ENCODE assay signal across 18 cellular contexts in genomic region chr13:19596960-19597361, GRCh38. TPM values are rescaled to one million over a fixed set of nuclear protein-coding genes. Genes with fewer than 3 reads are reported as not detected.
DNase-seq lines count a peak whose midpoint lies in the region; ATAC-seq, FAIRE-seq and TF ChIP-seq lines count a peak whose summit lies in the region.
"Had no signal": no experiment of that assay in that cellular context is flagged by ENCODE, and none has a peak within 500 bp of the region (broad histone marks: within the 10 kb centered on the region; RNA-seq: fewer than 3 reads in every experiment).

No MANE protein-coding gene starts in this region.

- DNase-seq in EH (ENCODE audit: low read depth): peak; percentile 46
- peak; percentile 8 for DNase-seq in LHCN-M2 (ENCODE audit: low read depth)
- DNase-seq in kidney epithelial cell (ENCODE audit: low read depth): peak; percentile 67
- DNase-seq in NCI-H2227 (lab: John Stamatoyannopoulos, UW; ENCODE audit: unreplicated experiment): no peak
- no peak for DNase-seq in frontal cortex (ENCODE audit: low spot score in 2 of 2)
- DNase-seq in GOT3 (lab: John Stamatoyannopoulos, UW): no peak
- DNase-seq: activated CD8-positive, alpha-beta memory T cell treated with anti-CD3 and anti-CD28 coated beads, Interleukin-2, amount 50 U/mL, for 48 hours; colonic mucosa; esophagus squamous epithelium; NCI-H2107; nephron progenitor cell; stimulated activated CD4-positive, alpha-beta T cell treated with anti-CD3 and anti-CD28 coated beads, Interleukin-4, amount 100 ng/mL, for 1 hour had no signal

- ATAC-seq in HG02884 (IDR thresholded peaks at IDR 0.05; ENCODE audit: unreplicated experiment): no peak

- TF ChIP-seq CTCF in WI38 (IDR thresholded peaks at IDR 0.05; ENCODE audit: low read depth, low read length) (no peak), kidney epithelial cell (IDR thresholded peaks at IDR 0.05; ENCODE audit: insufficient read depth, low read length, poor library complexity, severe bottlenecking) (no peak)

- no peak for FAIRE-seq in frontal cortex (lab: Jason Lieb, UNC)

- H3K4me3 ChIP-seq in WI38 (ENCODE audit: low read depth, low read length) (peak overlapping the region; percentile 22; the same call in 1 of the 2 replicates), kidney epithelial cell (ENCODE audit: low read depth, low read length) (no peak overlapping the region)
- H3K4me3 ChIP-seq: BLaER1, colonic mucosa, esophagus squamous epithelium, right atrium auricular region had no signal

- no peaks in the 10 kb centered on the region for H3K36me3 ChIP-seq in kidney epithelial cell (ENCODE audit: control insufficient read depth, insufficient read depth, low read length)
- H3K36me3 ChIP-seq: BLaER1, colonic mucosa, esophagus squamous epithelium, right atrium auricular region had no signal

- no peaks in the 10 kb centered on the region for H3K27me3 ChIP-seq in kidney epithelial cell (ENCODE audit: control insufficient read depth, insufficient read depth, low read length)
- H3K27me3 ChIP-seq: BLaER1, right atrium auricular region had no signal

RNA-seq across cellular contexts. Expression of gene TPTE2, which starts 35.6 kb away (rescaled TPM):
- total RNA-seq in LHCN-M2 (2014; rRNA removed) (not detected in 2 replicates), kidney epithelial cell (0.29 TPM in 1 of 2 replicates, not detected in the other), frontal cortex (0.41 TPM)
- polyA plus RNA-seq in LHCN-M2 (2012): not detected
- total RNA-seq: esophagus squamous epithelium, G401, lung microvascular endothelial cell, right atrium auricular region had no signal

RNA-seq across cellular contexts. Expression of gene MPHOSPH8, which starts 36.5 kb away (rescaled TPM):
- total RNA-seq in LHCN-M2 (2014; rRNA removed) (8.3 and 11.0 TPM in 2 replicates), kidney epithelial cell (12.7 and 16.8 TPM in 2 replicates), frontal cortex (33.4 TPM)
- polyA plus RNA-seq in LHCN-M2 (2012): 9.9 TPM

Comparison
In these comparisons a context has a peak if more than half of its experiments do, and no peak if none do; other contexts are left out.
1. DNase-seq: peak in EH (single experiment), LHCN-M2 (single experiment) and kidney epithelial cell (single experiment); none in NCI-H2227 (single experiment), frontal cortex (0 of 2) and GOT3 (single experiment).